6 cellular contexts compared by ENCODE assay signal in the genomic region with DNA sequence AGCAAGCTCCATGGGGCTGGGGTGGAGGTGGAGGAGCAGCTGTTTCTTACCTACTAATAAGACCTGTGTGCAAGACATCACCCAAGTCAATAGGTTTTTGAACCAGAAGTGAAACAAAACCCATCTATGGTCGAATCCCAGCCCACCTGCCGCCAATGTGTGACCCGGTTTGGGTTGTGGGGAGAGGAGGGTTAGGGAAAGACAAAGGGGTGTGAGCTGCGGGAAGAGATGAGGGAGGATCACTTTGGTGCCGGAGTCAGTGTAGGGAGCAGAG. TPM values are rescaled to one million over a fixed set of nuclear protein-coding genes. Genes with fewer than 3 reads are reported as not detected.
A peak's percentile ranks its signal among the peaks of the same experiment; 100 is the strongest.
DNase-seq lines count a peak whose midpoint lies in the region; ATAC-seq, FAIRE-seq and TF ChIP-seq lines count a peak whose summit lies in the region.

No MANE protein-coding gene starts in this region.

- no peak for DNase-seq in A549 (ENCODE audit: low read depth in 1 of 2, low spot score in 1 of 2)
- DNase-seq in MM.1S: no peak
- no peak for DNase-seq in NCI-H524 (lab: John Stamatoyannopoulos, UW)
- no peak for DNase-seq in globus pallidus (ENCODE audit: low spot score)

- no peak for TF ChIP-seq RAD21 in A549 (conservative IDR thresholded peaks at IDR 0.05 in 1 of 2, IDR thresholded peaks at IDR 0.05 in 1 of 2)

- H3K9me2 ChIP-seq in MM.1S (replicated peaks; ENCODE audit: insufficient read depth, low read length): no peaks in the 10 kb centered on the region

- H3K9ac ChIP-seq in MM.1S (ENCODE audit: low read length): no peak overlapping the region
- H3K9ac ChIP-seq in iPS-18a (ENCODE audit: low read length): peak overlapping the region; percentile 80

- H3K4me2 ChIP-seq in A549 (peak overlapping the region; percentile 83), MM.1S (ENCODE audit: low read depth, low read length) (peak overlapping the region; percentile 60)

- H3K27me3 ChIP-seq in MM.1S (replicated peaks; ENCODE audit: insufficient read depth, low read length) (no peaks in the 10 kb centered on the region), iPS-18a (ENCODE audit: control insufficient read depth, insufficient read depth, low read length) (no peaks in the 10 kb centered on the region)

- CTCF ChIA-PET in A549 (lab: Yijun Ruan, JAX): interaction anchor here (1.1 to 1.7 kb wide), 3 partner anchors 17 to 95 kb away, joined by 4 to 5 read pairs (median 5); no protein-coding TSS in a partner anchor

- H3K79me2 ChIP-seq in MM.1S (ENCODE audit: low read length): no peaks in the 10 kb centered on the region

- TF ChIP-seq EP300 in A549 (IDR thresholded peaks at IDR 0.05): no peak

- POLR2A ChIA-PET in A549 (lab: Yijun Ruan, JAX): no interaction called here

- ATAC-seq in A549: no peak
- no peak for ATAC-seq in HG02840 (IDR thresholded peaks at IDR 0.05; ENCODE audit: low FRiP score, unreplicated experiment)

- no peak for FAIRE-seq in A549 (lab: Jason Lieb, UNC)

- H2AFZ ChIP-seq in MM.1S (ENCODE audit: low read length): peak overlapping the region; percentile 9; the same call in 1 of the 2 replicates

- H3K27ac ChIP-seq in A549: no peak overlapping the region
- no peak overlapping the region for H3K27ac ChIP-seq in MM.1S (ENCODE audit: low read length)
- H3K27ac ChIP-seq in iPS-18a (ENCODE audit: low read length): no peak overlapping the region

- no peak for TF ChIP-seq POLR2A in A549 (IDR thresholded peaks at IDR 0.05; ENCODE audit: low read length)

- no peaks in the 10 kb centered on the region for H3K4me1 ChIP-seq in A549
- no peaks in the 10 kb centered on the region for H3K4me1 ChIP-seq in MM.1S (ENCODE audit: low read length)
- peaks cover 7% of the 10 kb centered on the region for H3K4me1 ChIP-seq in iPS-18a (ENCODE audit: control insufficient read depth, low read depth, low read length)

- no peaks in the 10 kb centered on the region for H3K9me3 ChIP-seq in A549
- H3K9me3 ChIP-seq in MM.1S (replicated peaks; ENCODE audit: insufficient read depth, low read length): no peaks in the 10 kb centered on the region
- no peaks in the 10 kb centered on the region for H3K9me3 ChIP-seq in iPS-18a (ENCODE audit: control insufficient read depth, low read depth, low read length)

- 73% methylated on average over 5 of the region's 5 CpGs for WGBS in A549 (ENCODE audit: missing lambda C conversion rate)

- no peaks in the 10 kb centered on the region for H4K20me1 ChIP-seq in MM.1S (ENCODE audit: insufficient read depth, low read length)

- TF ChIP-seq CTCF in A549 (IDR thresholded peaks at IDR 0.05) (no peak), MM.1S (IDR thresholded peaks at IDR 0.05; ENCODE audit: low read length) (no peak)

- H3K4me3 ChIP-seq in A549: no peak overlapping the region; the same call in 2 of the 3 replicates
- peak overlapping the region; percentile 59; the same call in 1 of the 2 replicates for H3K4me3 ChIP-seq in MM.1S (ENCODE audit: low read length)
- peak overlapping the region; percentile 81 for H3K4me3 ChIP-seq in iPS-18a (ENCODE audit: low read length)

- no peaks in the 10 kb centered on the region for H3K36me3 ChIP-seq in MM.1S (replicated peaks; ENCODE audit: insufficient read depth, low read length)
- H3K36me3 ChIP-seq in iPS-18a (ENCODE audit: control insufficient read depth, low read depth, low read length): peaks cover 16% of the 10 kb centered on the region

- H3F3A ChIP-seq in MM.1S (ENCODE audit: insufficient read depth, low read length): no peaks in the 10 kb centered on the region

TF ChIP-seq in A549, 52 proteins besides CTCF, POLR2A, EP300 and RAD21:
- TF ChIP-seq ZSCAN20 (CRISPR knock-in tag; IDR thresholded peaks at IDR 0.05): no peak
- no peak for TF ChIP-seq JUNB (IDR thresholded peaks at IDR 0.05)
- TF ChIP-seq ZFP36 (IDR thresholded peaks at IDR 0.05; ENCODE audit: borderline replicate concordance, partially characterized antibody): no peak

RNA-seq across cellular contexts. Expression of gene LPAR2, which starts 0.6 kb away (rescaled TPM):
- 1.5 and 2.2 TPM in 2 replicates for polyA plus RNA-seq in A549 (2011; rRNA removed)
- polyA plus RNA-seq in A549 (2012; cell fraction: cytosol; rRNA removed): 1.6 and 2.3 TPM in 2 replicates
- 15.8 and 16.3 TPM in 2 replicates for polyA plus RNA-seq in A549 (2012; cell fraction: nucleus; rRNA removed)
- 3.8 to 5.2 TPM (median 4.4 TPM) in 3 replicates for polyA plus RNA-seq in A549 (2017; fragmentation: RNase III; extraction: RNeasy Plus Mini Kit Qiagen cat#74134 plus additional on column Dnase treatment)
- 0.91 and 1.3 TPM in 2 replicates for polyA minus RNA-seq in A549 (2011; rRNA and poly(A)+ RNA removed)

RNA-seq across cellular contexts. Expression of gene PBX4, which starts 8.9 kb away (rescaled TPM):
- 0.41 and 0.70 TPM in 2 replicates for polyA plus RNA-seq in A549 (2011; rRNA removed)
- 2.2 and 2.6 TPM in 2 replicates for polyA plus RNA-seq in A549 (2012; cell fraction: cytosol; rRNA removed)
- polyA plus RNA-seq in A549 (2012; cell fraction: nucleus; rRNA removed): 11.0 and 12.3 TPM in 2 replicates
- polyA plus RNA-seq in A549 (2017; fragmentation: RNase III; extraction: RNeasy Plus Mini Kit Qiagen cat#74134 plus additional on column Dnase treatment): 0.90 to 1.6 TPM (median 1.4 TPM) in 3 replicates
- polyA minus RNA-seq in A549 (2011; rRNA and poly(A)+ RNA removed): 0.92 and 1.2 TPM in 2 replicates

RNA-seq across cellular contexts. Expression of gene GMIP, which starts 16.1 kb away (rescaled TPM):
- polyA plus RNA-seq in A549 (2011; rRNA removed) (1.4 and 1.5 TPM in 2 replicates), A549 (2017; fragmentation: RNase III; extraction: RNeasy Plus Mini Kit Qiagen cat#74134 plus additional on column Dnase treatment) (4.1 to 5.1 TPM (median 4.3 TPM) in 3 replicates)
- polyA plus RNA-seq in A549 (2012; cell fraction: cytosol; rRNA removed): 2.1 and 2.7 TPM in 2 replicates
- polyA plus RNA-seq in A549 (2012; cell fraction: nucleus; rRNA removed): 8.5 and 9.7 TPM in 2 replicates
- polyA minus RNA-seq in A549 (2011; rRNA and poly(A)+ RNA removed): 1.7 and 2.2 TPM in 2 replicates

RNA-seq across cellular contexts. Expression of gene ATP13A1, which starts 36.1 kb away (rescaled TPM):
- 10.8 and 13.7 TPM in 2 replicates for polyA plus RNA-seq in A549 (2011; rRNA removed)
- polyA plus RNA-seq in A549 (2012; cell fraction: cytosol; rRNA removed): 37.0 and 39.5 TPM in 2 replicates
- 209 and 289 TPM in 2 replicates for polyA plus RNA-seq in A549 (2012; cell fraction: nucleus; rRNA removed)
- polyA plus RNA-seq in A549 (2017; fragmentation: RNase III; extraction: RNeasy Plus Mini Kit Qiagen cat#74134 plus additional on column Dnase treatment): 24.6 to 30.1 TPM (median 29.9 TPM) in 3 replicates
- polyA minus RNA-seq in A549 (2011; rRNA and poly(A)+ RNA removed): 33.3 and 38.6 TPM in 2 replicates

RNA-seq across cellular contexts. Expression of gene ZNF101, which starts 41.3 kb away (rescaled TPM):
- polyA plus RNA-seq in A549 (2011; rRNA removed) (5.8 and 7.4 TPM in 2 replicates), A549 (2017; fragmentation: RNase III; extraction: RNeasy Plus Mini Kit Qiagen cat#74134 plus additional on column Dnase treatment) (4.1 to 5.2 TPM (median 4.9 TPM) in 3 replicates)
- 1.7 and 1.9 TPM in 2 replicates for polyA plus RNA-seq in A549 (2012; cell fraction: cytosol; rRNA removed)
- 1.2 and 2.8 TPM in 2 replicates for polyA plus RNA-seq in A549 (2012; cell fraction: nucleus; rRNA removed)
- polyA minus RNA-seq in A549 (2011; rRNA and poly(A)+ RNA removed): 4.5 and 6.6 TPM in 2 replicates
